ENCODE assay signal across 8 cellular contexts in the genomic region with DNA sequence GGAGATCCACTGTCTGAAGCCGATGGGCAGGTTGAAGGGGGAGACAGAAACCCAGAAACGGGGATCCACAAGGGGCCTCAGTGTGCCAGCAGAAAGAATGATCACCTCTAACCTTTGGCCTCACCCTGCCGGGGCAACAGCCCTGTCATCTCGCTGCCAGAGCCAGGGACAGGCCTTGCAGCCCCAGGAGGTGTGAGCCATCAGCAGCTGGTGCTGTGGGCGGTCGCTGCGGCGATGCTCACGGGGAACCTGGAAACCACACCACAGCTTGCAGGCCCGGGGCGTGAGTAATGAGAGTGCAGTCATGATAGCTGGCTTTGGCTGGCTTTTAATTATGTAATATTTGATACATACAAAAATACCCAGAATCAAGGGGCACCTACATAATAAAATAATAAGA. TPM values are rescaled to one million over a fixed set of nuclear protein-coding genes. Genes with fewer than 3 reads are reported as not detected.
DNase-seq lines count a peak whose midpoint lies in the region; ATAC-seq, FAIRE-seq and TF ChIP-seq lines count a peak whose summit lies in the region.

No MANE protein-coding gene starts in this region.

- intact Hi-C loops in posterior cingulate gyrus (cut with DNase I): no loop called here
- intact Hi-C loops in Caco-2 (cut with micrococcal nuclease; ENCODE audit: unreplicated experiment): no loop called here
- intact Hi-C loops in left ventricle myocardium superior (cut with micrococcal nuclease): no loop called here

- no TSS peak for BruUV-seq in Caco-2 (replicated peaks; lab: Mats Ljungman, UMichigan)

- H3K9me3 Mint-ChIP-seq in Caco-2 (ENCODE audit: unreplicated experiment): peaks cover 13% of the 10 kb centered on the region

- H3K9ac ChIP-seq in DND-41 (ENCODE audit: low read depth, low read length): no peak overlapping the region

- no peak overlapping the region for H3K4me2 ChIP-seq in DND-41 (ENCODE audit: insufficient read depth, low read length)

- peaks cover 9% of the 10 kb centered on the region for H3K36me3 Mint-ChIP-seq in Caco-2 (ENCODE audit: insufficient read depth, unreplicated experiment)

- TF ChIP-seq CTCF in DND-41 (IDR thresholded peaks at IDR 0.05; ENCODE audit: borderline replicate concordance, extremely low read depth, low read length, poor library complexity, severe bottlenecking) (no peak), Caco-2 (IDR thresholded peaks at IDR 0.05; ENCODE audit: insufficient read depth in 1 of 2, low read depth in 1 of 2, low read length in 1 of 2, severe bottlenecking in 1 of 2, unreplicated experiment in 1 of 2) (no peak)

- H3K27ac ChIP-seq in DND-41 (ENCODE audit: low read length): no peak overlapping the region

- H3K4me1 Mint-ChIP-seq in Caco-2 (ENCODE audit: low read depth, unreplicated experiment): peaks cover 12% of the 10 kb centered on the region

- no peak overlapping the region for H2AFZ ChIP-seq in DND-41 (ENCODE audit: low read depth, low read length)

- no peaks in the 10 kb centered on the region for H3K27me3 Mint-ChIP-seq in Caco-2 (ENCODE audit: insufficient read depth, unreplicated experiment)

- H3K27ac Mint-ChIP-seq in Caco-2 (ENCODE audit: unreplicated experiment): no peak overlapping the region

- peaks cover 3% of the 10 kb centered on the region; the same call in 1 of the 2 replicates for H4K20me1 ChIP-seq in DND-41 (ENCODE audit: insufficient read depth, low read length)

- CTCF ChIA-PET in Caco-2 (lab: Charles Lee): interaction anchor here (0.7 kb wide), 1 partner anchor 12 kb away, joined by 3 read pairs; no protein-coding TSS in a partner anchor

- H3K79me2 ChIP-seq in DND-41 (ENCODE audit: insufficient read depth, low read length): no peaks in the 10 kb centered on the region

- H3K27me3 ChIP-seq in DND-41 (ENCODE audit: insufficient read depth, low read length, poor library complexity) (peaks cover 12% of the 10 kb centered on the region), Caco-2 (replicated peaks; ENCODE audit: control insufficient read depth, insufficient read depth, low read length) (no peaks in the 10 kb centered on the region)

- peaks cover 5% of the 10 kb centered on the region; the same call in 1 of the 2 replicates for H3K4me1 ChIP-seq in DND-41 (ENCODE audit: insufficient read depth, low read length)
- peaks cover 6% of the 10 kb centered on the region; the same call in 1 of the 2 replicates for H3K4me1 ChIP-seq in Caco-2

- FAIRE-seq in RCC 7860 (lab: Jason Lieb, UNC): no peak

- H3K36me3 ChIP-seq in DND-41 (ENCODE audit: insufficient read depth, low read length): no peaks in the 10 kb centered on the region
- H3K36me3 ChIP-seq in Caco-2 (ENCODE audit: control insufficient read depth, insufficient read depth, low read length): no peaks in the 10 kb centered on the region

- H3K4me3 ChIP-seq in DND-41 (ENCODE audit: low read depth in 1 of 2, low read length in 2 of 2) (no peak overlapping the region), Caco-2 (ENCODE audit: low read depth, low read length) (no peak overlapping the region)

- ATAC-seq in DND-41 (ENCODE audit: insufficient read depth, low read depth): peak; percentile 84
- no peak for ATAC-seq in left ventricle myocardium superior

- H3K9me3 ChIP-seq in DND-41 (ENCODE audit: insufficient read depth, low read length, severe bottlenecking) (peaks cover 9% of the 10 kb centered on the region), Caco-2 (peaks cover 29% of the 10 kb centered on the region)

- DNase-seq in DND-41 (peak; percentile 66), H4 (ENCODE audit: low spot score) (peak; percentile 79), RCC 7860 (ENCODE audit: low spot score) (peak; percentile 48), posterior cingulate gyrus (peak in 8 of 10 donors; percentile 40 to 93 (median 64)), Caco-2 (no peak), NCI-H2196 treated with DMSO at 0.1 percent for 48 hours (lab: John Stamatoyannopoulos, UW; ENCODE audit: unreplicated experiment) (no peak), left ventricle myocardium superior (no peak)
- DNase-seq in activated gamma-delta T cell treated with anti-CD3 and anti-CD28 coated beads, Interleukin-2, amount 50 U/mL, for 16 hours (ENCODE audit: low read depth): peak; percentile 64

- POLR2A ChIA-PET in Caco-2 (lab: Charles Lee): no interaction called here

- no peak overlapping the region for H3K4me3 Mint-ChIP-seq in Caco-2 (ENCODE audit: unreplicated experiment)

RNA-seq across cellular contexts. Expression of a gene that starts 4.7 kb away (rescaled TPM):
- 11.7 and 15.2 TPM in 2 replicates for total RNA-seq in H4 (2014; rRNA removed; shearing (Covaris generic))
- 19.0 and 28.5 TPM in 2 replicates for total RNA-seq in Caco-2 (2022)
- total RNA-seq in left ventricle myocardium superior: 72.2 TPM

Comparison
In these comparisons a context has a peak if more than half of its experiments do, and no peak if none do; other contexts are left out.
1. DNase-seq: peak in DND-41 (single experiment), H4 (single experiment), RCC 7860 (single experiment), activated gamma-delta T cell treated with anti-CD3 and anti-CD28 coated beads, Interleukin-2, amount 50 U/mL, for 16 hours (single experiment) and posterior cingulate gyrus (8 of 10); none in Caco-2 (0 of 2), NCI-H2196 treated with DMSO at 0.1 percent for 48 hours (single experiment) and left ventricle myocardium superior (single experiment).